17 cellular contexts compared by ENCODE assay signal in genomic region chr18:48583568-48583967, GRCh38.
"Had no signal": no experiment of that assay in that cellular context is flagged by ENCODE, and none has a peak within 500 bp of the region (broad histone marks: within the 10 kb centered on the region; RNA-seq: fewer than 3 reads in every experiment).

No MANE protein-coding gene starts in this region.

- H3K4me1 Mint-ChIP-seq: activated CD4-positive, alpha-beta memory T cell treated with anti-CD3 and anti-CD28 coated beads, Interleukin-2, amount 10 ng/mL, durations not matched to agents 7 days and 5 days; activated CD8-positive, alpha-beta memory T cell treated with anti-CD3 and anti-CD28 coated beads, Interleukin-2, amount 10 ng/mL, durations not matched to agents 7 days and 5 days had no signal

- H3K36me3 Mint-ChIP-seq: activated CD8-positive, alpha-beta memory T cell treated with anti-CD3 and anti-CD28 coated beads, Interleukin-2, amount 10 ng/mL, durations not matched to agents 7 days and 5 days; natural killer cell treated with Interleukin-12 subunit alpha and Interleukin-12 subunit beta and Interleukin-15 and Interleukin-18, amount 100 ng/mL, for 72 hours had no signal

- H3K4me1 ChIP-seq: parathyroid adenoma had no signal

- H3K27me3 Mint-ChIP-seq: activated CD4-positive, alpha-beta memory T cell treated with anti-CD3 and anti-CD28 coated beads, Interleukin-2, amount 10 ng/mL, durations not matched to agents 7 days and 5 days; activated CD8-positive, alpha-beta memory T cell treated with anti-CD3 and anti-CD28 coated beads, Interleukin-2, amount 10 ng/mL, durations not matched to agents 7 days and 5 days; natural killer cell treated with Interleukin-12 subunit alpha and Interleukin-12 subunit beta and Interleukin-15 and Interleukin-18, amount 100 ng/mL, for 72 hours; stimulated activated naive B cell treated with anti-CD40 and anti-IgM and Interleukin-4, amounts not matched to agents 10 μg/mL and 1 μg/mL and 100 μg/mL, for 72 hours had no signal

- H3K4me3 ChIP-seq: hepatocyte, lung, sigmoid colon, spleen, tibial nerve, uterus had no signal

- ATAC-seq: activated CD8-positive, alpha-beta memory T cell treated with anti-CD3 and anti-CD28 coated beads, Interleukin-2, amount 10 ng/mL, durations not matched to agents 7 days and 5 days; natural killer cell treated with Interleukin-12 subunit alpha and Interleukin-12 subunit beta and Interleukin-15 and Interleukin-18, amount 100 ng/mL, for 72 hours; stimulated activated naive B cell treated with anti-CD40 and anti-IgM and Interleukin-4, amounts not matched to agents 10 μg/mL and 1 μg/mL and 100 μg/mL, for 72 hours; WTC11 had no signal

- H3K27ac ChIP-seq: hepatocyte, neutrophil, parathyroid adenoma, spleen, tibial nerve, uterus had no signal

- H3K9me3 ChIP-seq: neutrophil, sigmoid colon, tibial nerve, uterus had no signal

- H3K27me3 ChIP-seq: hepatocyte, neutrophil, sigmoid colon, spleen, tibial nerve, uterus had no signal

- H3K4me3 Mint-ChIP-seq: activated CD4-positive, alpha-beta memory T cell treated with anti-CD3 and anti-CD28 coated beads, Interleukin-2, amount 10 ng/mL, durations not matched to agents 7 days and 5 days; activated CD8-positive, alpha-beta memory T cell treated with anti-CD3 and anti-CD28 coated beads, Interleukin-2, amount 10 ng/mL, durations not matched to agents 7 days and 5 days; natural killer cell treated with Interleukin-12 subunit alpha and Interleukin-12 subunit beta and Interleukin-15 and Interleukin-18, amount 100 ng/mL, for 72 hours; stimulated activated naive B cell treated with anti-CD40 and anti-IgM and Interleukin-4, amounts not matched to agents 10 μg/mL and 1 μg/mL and 100 μg/mL, for 72 hours; WTC11 had no signal

- H3K36me3 ChIP-seq: neutrophil, sigmoid colon, spleen, tibial nerve, uterus had no signal

- H3K9me3 Mint-ChIP-seq: activated CD4-positive, alpha-beta memory T cell treated with anti-CD3 and anti-CD28 coated beads, Interleukin-2, amount 10 ng/mL, durations not matched to agents 7 days and 5 days had no signal

- FAIRE-seq: islet of Langerhans, TTC549 had no signal

- H3K27ac Mint-ChIP-seq: activated CD4-positive, alpha-beta memory T cell treated with anti-CD3 and anti-CD28 coated beads, Interleukin-2, amount 10 ng/mL, durations not matched to agents 7 days and 5 days; activated CD8-positive, alpha-beta memory T cell treated with anti-CD3 and anti-CD28 coated beads, Interleukin-2, amount 10 ng/mL, durations not matched to agents 7 days and 5 days; natural killer cell treated with Interleukin-12 subunit alpha and Interleukin-12 subunit beta and Interleukin-15 and Interleukin-18, amount 100 ng/mL, for 72 hours; stimulated activated naive B cell treated with anti-CD40 and anti-IgM and Interleukin-4, amounts not matched to agents 10 μg/mL and 1 μg/mL and 100 μg/mL, for 72 hours; WTC11 had no signal

- DNase-seq: activated CD4-positive, alpha-beta memory T cell treated with anti-CD3 and anti-CD28 coated beads, Interleukin-2, amount 10 ng/mL, durations not matched to agents 7 days and 5 days; activated CD4-positive, alpha-beta T cell treated with anti-CD3 and anti-CD28 coated beads for 4 hours; activated CD8-positive, alpha-beta memory T cell treated with anti-CD3 and anti-CD28 coated beads, Interleukin-2, amount 10 ng/mL, durations not matched to agents 7 days and 5 days; activated naive CD4-positive, alpha-beta T cell; sigmoid colon; stimulated activated naive B cell treated with anti-CD40 and anti-IgM and Interleukin-4, amounts not matched to agents 10 μg/mL and 1 μg/mL and 100 μg/mL, for 72 hours; uterus had no signal
